33 cellular contexts compared by ENCODE assay signal in genomic region chr18:38651736-38652135, GRCh38.
"Had no signal": no experiment of that assay in that cellular context is flagged by ENCODE, and none has a peak within 500 bp of the region (broad histone marks: within the 10 kb centered on the region; RNA-seq: fewer than 3 reads in every experiment).

No MANE protein-coding gene starts in this region.

- H3K27me3 Mint-ChIP-seq: activated B cell treated with CpG ODN at 0.5 μM for 24 hours; activated CD4-positive, alpha-beta memory T cell treated with anti-CD3 and anti-CD28 coated beads for 36 hours; activated CD4-positive, alpha-beta T cell treated with anti-CD3 and anti-CD28 coated beads, Interleukin-2, amount 10 ng/mL, durations not matched to agents 24 days and 14 days; activated CD8-positive, alpha-beta T cell treated with anti-CD3 and anti-CD28 coated beads for 36 hours; activated naive CD4-positive, alpha-beta T cell treated with anti-CD3 and anti-CD28 coated beads, Interleukin-2, amount 10 ng/mL, durations not matched to agents 7 days and 5 days; activated naive CD4-positive, alpha-beta T cell treated with anti-CD3 and anti-CD28 coated beads, Interleukin-2, amount 50 U/mL, for 24 hours; activated naive CD8-positive, alpha-beta T cell treated with anti-CD3 and anti-CD28 coated beads for 36 hours had no signal

- H3K9me3 Mint-ChIP-seq: activated B cell treated with CpG ODN at 0.5 μM for 24 hours; activated CD4-positive, alpha-beta memory T cell treated with anti-CD3 and anti-CD28 coated beads for 36 hours; activated CD4-positive, alpha-beta T cell treated with anti-CD3 and anti-CD28 coated beads, Interleukin-2, amount 10 ng/mL, durations not matched to agents 24 days and 14 days; activated CD8-positive, alpha-beta T cell treated with anti-CD3 and anti-CD28 coated beads for 36 hours; activated naive CD4-positive, alpha-beta T cell treated with anti-CD3 and anti-CD28 coated beads, Interleukin-2, amount 10 ng/mL, durations not matched to agents 7 days and 5 days; activated naive CD4-positive, alpha-beta T cell treated with anti-CD3 and anti-CD28 coated beads, Interleukin-2, amount 50 U/mL, for 24 hours; activated naive CD8-positive, alpha-beta T cell treated with anti-CD3 and anti-CD28 coated beads for 36 hours; activated T-cell treated with anti-CD3 and anti-CD28 coated beads, Interleukin-2, amount 50 U/mL, for 4 hours; activated T-helper 2 cell treated with anti-CD3 and anti-CD28 coated beads, Interferon-gamma antibody, Interleukin-2, Interleukin-4, amounts not matched to agents 10 μg/mL and 5 μg/mL and 100 μg/mL, durations not matched to agents 14 hours and 24 hours and 36 hours; T-helper 1 cell treated with Interleukin-12 subunit alpha and Interleukin-12 subunit beta and Interleukin-4 antibody, amounts not matched to agents 30 μg/mL and 1 μg/mL, for 36 hours had no signal

- H3K27ac Mint-ChIP-seq: activated B cell treated with CpG ODN at 0.5 μM for 24 hours; activated CD4-positive, alpha-beta memory T cell treated with anti-CD3 and anti-CD28 coated beads for 36 hours; activated CD4-positive, alpha-beta T cell treated with anti-CD3 and anti-CD28 coated beads, Interleukin-2, amount 10 ng/mL, durations not matched to agents 24 days and 14 days; activated CD8-positive, alpha-beta T cell treated with anti-CD3 and anti-CD28 coated beads for 36 hours; activated naive CD4-positive, alpha-beta T cell treated with anti-CD3 and anti-CD28 coated beads, Interleukin-2, amount 10 ng/mL, durations not matched to agents 7 days and 5 days; activated naive CD4-positive, alpha-beta T cell treated with anti-CD3 and anti-CD28 coated beads, Interleukin-2, amount 50 U/mL, for 24 hours; activated naive CD8-positive, alpha-beta T cell treated with anti-CD3 and anti-CD28 coated beads for 36 hours; activated T-helper 2 cell treated with anti-CD3 and anti-CD28 coated beads, Interferon-gamma antibody, Interleukin-2, Interleukin-4, amounts not matched to agents 10 μg/mL and 5 μg/mL and 100 μg/mL, durations not matched to agents 14 hours and 24 hours and 36 hours; T-helper 1 cell treated with Interleukin-12 subunit alpha and Interleukin-12 subunit beta and Interleukin-4 antibody, amounts not matched to agents 30 μg/mL and 1 μg/mL, for 36 hours; T-helper 2 cell treated with Interferon-gamma antibody and Interleukin-4, amounts not matched to agents 5 μg/mL and 100 μg/mL, for 36 hours had no signal

- H3K4me1 Mint-ChIP-seq: activated B cell treated with CpG ODN at 0.5 μM for 24 hours; activated CD4-positive, alpha-beta T cell treated with anti-CD3 and anti-CD28 coated beads, Interleukin-2, amount 10 ng/mL, durations not matched to agents 24 days and 14 days; activated naive CD4-positive, alpha-beta T cell treated with anti-CD3 and anti-CD28 coated beads, Interleukin-2, amount 10 ng/mL, durations not matched to agents 7 days and 5 days; activated naive CD4-positive, alpha-beta T cell treated with anti-CD3 and anti-CD28 coated beads, Interleukin-2, amount 50 U/mL, for 24 hours; activated naive CD8-positive, alpha-beta T cell treated with anti-CD3 and anti-CD28 coated beads for 36 hours had no signal

- H3K36me3 ChIP-seq: adrenal gland, brain microvascular endothelial cell, breast epithelium had no signal

- ATAC-seq: activated CD8-positive, alpha-beta T cell treated with anti-CD3 and anti-CD28 coated beads for 36 hours; activated T-cell treated with anti-CD3 and anti-CD28 coated beads, Interleukin-2, amount 50 U/mL, for 4 hours; body of pancreas had no signal

- H3K9me3 ChIP-seq: adrenal gland, body of pancreas, breast epithelium had no signal

- H3K27me3 ChIP-seq: adrenal gland, body of pancreas, brain microvascular endothelial cell, breast epithelium had no signal

- H3K27ac ChIP-seq: adrenal gland, body of pancreas, brain microvascular endothelial cell, breast epithelium, VCaP had no signal

- DNase-seq: activated B cell treated with CpG ODN at 0.5 μM for 24 hours; activated CD4-positive, alpha-beta memory T cell treated with anti-CD3 and anti-CD28 coated beads for 36 hours; activated CD4-positive, alpha-beta T cell treated with anti-CD3 and anti-CD28 coated beads for 4 hours; activated CD4-positive, alpha-beta T cell treated with anti-CD3 and anti-CD28 coated beads, Interleukin-2, amount 10 ng/mL, durations not matched to agents 24 days and 14 days; activated CD4-positive, alpha-beta T cell treated with anti-CD3 and anti-CD28 coated beads, Interleukin-2, amount 50 U/mL, for 1 hour; activated CD4-positive, alpha-beta T cell treated with anti-CD3 and anti-CD28 coated beads, Interleukin-2, amount 50 U/mL, for 4 hours; activated CD4-positive, CD25-positive, alpha-beta regulatory T cell treated with anti-CD3 and anti-CD28 coated beads, Interleukin-2, amount 50 U/mL, for 72 hours; activated CD8-positive, alpha-beta memory T cell treated with anti-CD3 and anti-CD28 coated beads, Interleukin-2, amount 50 U/mL, for 4 hours; activated CD8-positive, alpha-beta T cell treated with anti-CD3 and anti-CD28 coated beads for 36 hours; activated effector memory CD4-positive, alpha-beta T cell treated with Interleukin-2 at 50 U/mL for 16 hours; activated gamma-delta T cell; activated naive CD4-positive, alpha-beta T cell treated with anti-CD3 and anti-CD28 coated beads, Interleukin-2, amount 10 ng/mL, durations not matched to agents 7 days and 5 days; activated naive CD4-positive, alpha-beta T cell treated with Interleukin-2 at 50 U/mL for 16 hours; activated naive CD8-positive, alpha-beta T cell treated with anti-CD3 and anti-CD28 coated beads for 36 hours; activated T-cell treated with anti-CD3 and anti-CD28 coated beads for 4 hours; activated T-cell treated with anti-CD3 and anti-CD28 coated beads, Interleukin-2, amount 50 U/mL, for 1 hour; activated T-cell treated with anti-CD3 and anti-CD28 coated beads, Interleukin-2, amount 50 U/mL, for 4 hours; adrenal gland; amniotic stem cell; aorta; body of pancreas; brain microvascular endothelial cell; central memory CD4-positive, alpha-beta T cell; cerebellar nuclear complex; T-helper 1 cell; T-helper 2 cell; T-helper 9 cell had no signal

- H3K4me1 ChIP-seq: adrenal gland, body of pancreas, breast epithelium had no signal

- H3K4me3 Mint-ChIP-seq: activated B cell treated with CpG ODN at 0.5 μM for 24 hours; activated CD4-positive, alpha-beta memory T cell treated with anti-CD3 and anti-CD28 coated beads for 36 hours; activated CD4-positive, alpha-beta T cell treated with anti-CD3 and anti-CD28 coated beads, Interleukin-2, amount 10 ng/mL, durations not matched to agents 24 days and 14 days; activated CD8-positive, alpha-beta T cell treated with anti-CD3 and anti-CD28 coated beads for 36 hours; activated naive CD4-positive, alpha-beta T cell treated with anti-CD3 and anti-CD28 coated beads, Interleukin-2, amount 10 ng/mL, durations not matched to agents 7 days and 5 days; activated naive CD4-positive, alpha-beta T cell treated with anti-CD3 and anti-CD28 coated beads, Interleukin-2, amount 50 U/mL, for 24 hours; activated naive CD8-positive, alpha-beta T cell treated with anti-CD3 and anti-CD28 coated beads for 36 hours; activated T-cell treated with anti-CD3 and anti-CD28 coated beads, Interleukin-2, amount 50 U/mL, for 4 hours; T-helper 1 cell treated with Interleukin-12 subunit alpha and Interleukin-12 subunit beta and Interleukin-4 antibody, amounts not matched to agents 30 μg/mL and 1 μg/mL, for 36 hours; T-helper 2 cell treated with Interferon-gamma antibody and Interleukin-4, amounts not matched to agents 5 μg/mL and 100 μg/mL, for 36 hours had no signal

- H3K4me3 ChIP-seq: adrenal gland, body of pancreas, breast epithelium had no signal

- H3K36me3 Mint-ChIP-seq: activated CD4-positive, alpha-beta memory T cell treated with anti-CD3 and anti-CD28 coated beads for 36 hours; activated naive CD4-positive, alpha-beta T cell treated with anti-CD3 and anti-CD28 coated beads, Interleukin-2, amount 10 ng/mL, durations not matched to agents 7 days and 5 days; activated naive CD4-positive, alpha-beta T cell treated with anti-CD3 and anti-CD28 coated beads, Interleukin-2, amount 50 U/mL, for 24 hours; activated naive CD8-positive, alpha-beta T cell treated with anti-CD3 and anti-CD28 coated beads for 36 hours had no signal
